ENCODE assay signal across 8 cellular contexts in genomic region chr5:171419663-171420428, GRCh38. TPM values are rescaled to one million over a fixed set of nuclear protein-coding genes. Genes with fewer than 3 reads are reported as not detected.
A peak's percentile ranks its signal among the peaks of the same experiment; 100 is the strongest.
DNase-seq lines count a peak whose midpoint lies in the region; ATAC-seq, FAIRE-seq and TF ChIP-seq lines count a peak whose summit lies in the region.

No MANE protein-coding gene starts in this region.

- DNase-seq in ELR (ENCODE audit: low read depth) = peak; percentile 47
- peak; percentile 66 for DNase-seq in GM23248
- peak; percentile 16 for DNase-seq in NCI-H510A (lab: John Stamatoyannopoulos, UW)
- no peak for DNase-seq in GM12878 (ENCODE audit: low read depth, low spot score)
- DNase-seq in stimulated activated CD4-positive, alpha-beta T cell treated with anti-CD3 and anti-CD28 coated beads, Interleukin-1b, Interleukin-23, amount 100 ng/mL, for 48 hours = peak; percentile 20
- no peak for DNase-seq in cerebellar nuclear complex (lab: John Stamatoyannopoulos, UW)
- no peak for DNase-seq in SHP77 treated with DMSO at 0.1 percent for 48 hours (lab: John Stamatoyannopoulos, UW)

- FAIRE-seq in GM12878 (lab: Jason Lieb, UNC) = no peak

- CTCF ChIA-PET in GM12878 (lab: Yijun Ruan, JAX) = interaction anchor here (1.2 to 2.3 kb wide), 7 partner anchors 11 to 639 kb away, joined by 3 to 10 read pairs (median 6); no protein-coding TSS in a partner anchor

- no peak for TF ChIP-seq EP300 in GM12878 (IDR thresholded peaks at IDR 0.05; ENCODE audit: borderline replicate concordance in 1 of 2, control insufficient read depth in 1 of 2, low read depth in 2 of 2, low read length in 2 of 2)

- H3K9me3 ChIP-seq in GM23248 (ENCODE audit: low read depth) (no peaks in the 10 kb centered on the region), GM12878 (replicated peaks; ENCODE audit: control insufficient read depth, insufficient read depth, low read length) (no peaks in the 10 kb centered on the region), iPS-20b (ENCODE audit: insufficient read depth, low read depth, low read length) (no peaks in the 10 kb centered on the region)

- no peak overlapping the region for H3K9ac ChIP-seq in GM23248
- no peak overlapping the region for H3K9ac ChIP-seq in GM12878 (ENCODE audit: control insufficient read depth, insufficient read depth, low read length)
- H3K9ac ChIP-seq in iPS-20b (ENCODE audit: low read depth, low read length) = no peak overlapping the region

- intact Hi-C loops in GM12878 (cut with micrococcal nuclease; ENCODE audit: unreplicated experiment) = loop anchor here (5.0 to 10.0 kb wide), 3 partner anchors 185 to 585 kb away; partner anchors contain the start of gene FBXW11

- H3K4me3 ChIP-seq in GM23248 (peak overlapping the region; percentile 63), GM12878 (peak overlapping the region; percentile 55; the same call in 1 of the 2 replicates), iPS-20b (ENCODE audit: low read length) (peak overlapping the region; percentile 71)

- no TSS peak for BruUV-seq in GM12878 (replicated peaks; lab: Mats Ljungman, UMichigan)

- in situ Hi-C loops in GM23248 (cut with MboI) (loop anchor here (10.0 to 25.0 kb wide), 3 partner anchors 417 to 617 kb away; no protein-coding TSS in a partner anchor), GM12878 (cut with MboI) (loop anchor here (5.0 to 25.0 kb wide), 3 partner anchors 487 to 867 kb away; partner anchors contain the start of gene UBTD2)

- RAD21 ChIA-PET in GM12878 (lab: Charles Lee; ENCODE audit: unreplicated experiment) = interaction anchor here (0.6 to 2.1 kb wide), 6 partner anchors 64 to 492 kb away, joined by 3 to 17 read pairs (median 3); no protein-coding TSS in a partner anchor

- no peak overlapping the region for H2AFZ ChIP-seq in GM23248
- no peak overlapping the region for H2AFZ ChIP-seq in GM12878 (ENCODE audit: control insufficient read depth, low read depth, low read length)

- H3K36me3 ChIP-seq in GM23248 (ENCODE audit: low read depth) (no peaks in the 10 kb centered on the region), GM12878 (ENCODE audit: control insufficient read depth in 2 of 2, insufficient read depth in 2 of 2, low read length in 1 of 2) (no peaks in the 10 kb centered on the region; a peak in 1 of 4 replicates), iPS-20b (ENCODE audit: insufficient read depth, low read depth, low read length) (no peaks in the 10 kb centered on the region)

- no peaks in the 10 kb centered on the region for H3K27me3 ChIP-seq in GM23248 (replicated peaks; ENCODE audit: insufficient read depth)
- peaks cover 4 to 5% of the 10 kb centered on the region in 2 experiments; a peak in 3 of 4 replicates for H3K27me3 ChIP-seq in GM12878 (replicated peaks in 1 of 2; ENCODE audit: control insufficient read depth in 2 of 2, insufficient read depth in 2 of 2, low read length in 1 of 2)
- peaks cover 45% of the 10 kb centered on the region for H3K27me3 ChIP-seq in iPS-20b (ENCODE audit: insufficient read depth, low read length)

- TF ChIP-seq RAD21 in GM12878 (IDR thresholded peaks at IDR 0.05; ENCODE audit: insufficient read depth, low read depth, low read length) = no peak

- H4K20me1 ChIP-seq in GM23248 (ENCODE audit: insufficient read depth) = no peaks in the 10 kb centered on the region; the same call in 1 of the 2 replicates
- H4K20me1 ChIP-seq in GM12878 (ENCODE audit: control insufficient read depth, insufficient read depth) = no peaks in the 10 kb centered on the region

- H3K27ac ChIP-seq in GM23248 (no peak overlapping the region), GM12878 (ENCODE audit: control insufficient read depth, insufficient read depth) (no peak overlapping the region), iPS-20b (ENCODE audit: low read length) (no peak overlapping the region)

- no peak for TF ChIP-seq POLR2A in GM12878 (IDR thresholded peaks at IDR 0.05; ENCODE audit: low read depth, low read length)

- H3K4me2 ChIP-seq in GM23248 (ENCODE audit: unreplicated experiment) (peak overlapping the region; percentile 75), GM12878 (ENCODE audit: control insufficient read depth, insufficient read depth) (peak overlapping the region; percentile 75)

- POLR2A ChIA-PET in GM12878 (lab: Charles Lee) = no interaction called here

- H3K79me2 ChIP-seq in GM23248 (ENCODE audit: insufficient read depth) = no peaks in the 10 kb centered on the region
- no peaks in the 10 kb centered on the region for H3K79me2 ChIP-seq in GM12878 (ENCODE audit: control insufficient read depth, insufficient read depth, low read length)

- H3K4me1 ChIP-seq in GM23248 (ENCODE audit: insufficient read depth) (0 out of 2 replicates have a peak, but pooled peaks cover 6% of the 10 kb centered on the region), GM12878 (ENCODE audit: control insufficient read depth, insufficient read depth, low read length) (peaks cover 7% of the 10 kb centered on the region), iPS-20b (ENCODE audit: insufficient read depth, low read length) (peaks cover 5% of the 10 kb centered on the region)

- SMC1A ChIA-PET in GM12878 (lab: Charles Lee; ENCODE audit: uncharacterized antibody, unreplicated experiment) = interaction anchor here (0.9 to 1.9 kb wide), 4 partner anchors 479 to 587 kb away, joined by 3 to 11 read pairs (median 4); partner anchors contain the start of gene FBXW11

- H3F3A ChIP-seq in GM23248 (ENCODE audit: insufficient read depth) = peaks cover 37% of the 10 kb centered on the region

- 2 to 3% methylated on average over 69 to 96 of the region's 99 CpGs for WGBS in GM23248 (ENCODE audit: low coverage in 1 of 2, low lambda C conversion rate in 2 of 2, missing lambda C conversion rate in 2 of 2), 2 experiments
- 6% methylated on average over 37 of the region's 99 CpGs for WGBS in GM12878 (ENCODE audit: insufficient coverage, insufficient replicate concordance, low lambda C conversion rate, missing lambda C conversion rate)

- no peak for TF ChIP-seq CTCF in GM12878 (IDR thresholded peaks at IDR 0.05 in 2 of 3, conservative IDR thresholded peaks at IDR 0.05 in 1 of 3; ENCODE audit: control insufficient read depth in 2 of 3, extremely low read depth in 1 of 3, insufficient read depth in 1 of 3, low read depth in 3 of 3, low read length in 3 of 3)

- H3K9me2 ChIP-seq in GM23248 (ENCODE audit: insufficient read depth) = no peaks in the 10 kb centered on the region

- ATAC-seq in GM12878 = peak; percentile 19

TF ChIP-seq in GM12878, 131 proteins besides CTCF, POLR2A, EP300 and RAD21:
- TF ChIP-seq SUZ12 (IDR thresholded peaks at IDR 0.05; ENCODE audit: unreplicated experiment) = peak; percentile 22
- peak; percentile 48; the same call in 1 of the 2 replicates for TF ChIP-seq NR2F1 (conservative IDR thresholded peaks at IDR 0.05)
- TF ChIP-seq IKZF1 (conservative IDR thresholded peaks at IDR 0.05) = peak; percentile 51; the same call in 1 of the 2 replicates
- no peak for TF ChIP-seq SIX5 (IDR thresholded peaks at IDR 0.05; ENCODE audit: low read depth, low read length, severe bottlenecking)
- TF ChIP-seq DPF2 (IDR thresholded peaks at IDR 0.05) = 0 out of 2 replicates have a peak, but pooled peaks have one; percentile 32

RNA-seq across cellular contexts. Expression of gene FGF18, which starts 0.4 kb away (rescaled TPM):
- not detected in 2 replicates for total RNA-seq in GM23248 (2014; rRNA removed; shearing (Covaris generic))
- polyA plus RNA-seq in GM23248 (2016; fragmentation: Nextera tagmentation; extraction: Ambion mirVana) (0.09 TPM in 2 replicates), GM12878 (2011; rRNA removed) (0.03 TPM in 1 of 2 replicates, not detected in the other), GM12878 (2014; fragmentation: Illumina TruSeq; extraction: Trizol) (not detected in 2 replicates), GM12878 (2014; fragmentation: Nextera tagmentation; extraction: Ambion mirVana) (not detected), GM12878 (2014; rRNA removed) (0.09 TPM in 1 of 2 replicates, not detected in the other), GM12878 (2016; fragmentation: Nextera tagmentation; extraction: Ambion mirVana) (under 1 TPM in 1 of 2 experiments, not detected in 1; 0.10 TPM)
- total RNA-seq in GM12878 (2013; cell fraction: nucleolus; rRNA removed) = not detected in 2 replicates
- total RNA-seq in GM12878 (2014; rRNA removed) (0.06 and 0.11 TPM in 2 replicates), GM12878 (2014; rRNA removed; fragmentation: Illumina TruSeq; extraction: Trizol) (0.04 TPM in 1 of 2 replicates, not detected in the other), GM12878 (2021) (not detected in 2 replicates)
- not detected for polyA plus RNA-seq in GM12878 (2011; ENCODE audit: low read depth)
- 0.03 TPM in 1 of 2 replicates, not detected in the other for polyA plus RNA-seq in GM12878 (2011; cell fraction: cytosol; rRNA removed)
- polyA plus RNA-seq in GM12878 (2011; cell fraction: nucleus; rRNA removed) = 0.09 TPM in 2 replicates
- polyA plus RNA-seq in GM12878 (2012) = 0.07 TPM in 1 of 2 replicates, not detected in the other
- polyA minus RNA-seq in GM12878 (2011; rRNA and poly(A)+ RNA removed) = not detected in 2 replicates
- not detected in 2 replicates for polyA minus RNA-seq in GM12878 (2011; cell fraction: cytosol; rRNA and poly(A)+ RNA removed)
- not detected in 2 replicates for polyA minus RNA-seq in GM12878 (2011; cell fraction: nucleus; rRNA and poly(A)+ RNA removed)

RNA-seq across cellular contexts. Expression of gene NPM1, which starts 32.2 kb away (rescaled TPM):
- total RNA-seq in GM23248 (2014; rRNA removed; shearing (Covaris generic)) = 683 and 757 TPM in 2 replicates
- 566 and 584 TPM in 2 replicates for polyA plus RNA-seq in GM23248 (2016; fragmentation: Nextera tagmentation; extraction: Ambion mirVana)
- 425 and 430 TPM in 2 replicates for total RNA-seq in GM12878 (2013; cell fraction: nucleolus; rRNA removed)
- 2,837 and 2,926 TPM in 2 replicates for total RNA-seq in GM12878 (2014; rRNA removed)
- total RNA-seq in GM12878 (2014; rRNA removed; fragmentation: Illumina TruSeq; extraction: Trizol) = 5,396 and 5,466 TPM in 2 replicates
- total RNA-seq in GM12878 (2021) = 2,607 and 2,609 TPM in 2 replicates
- 1,342 TPM for polyA plus RNA-seq in GM12878 (2011; ENCODE audit: low read depth)
- polyA plus RNA-seq in GM12878 (2011; rRNA removed) = 2,896 and 3,056 TPM in 2 replicates
- polyA plus RNA-seq in GM12878 (2011; cell fraction: cytosol; rRNA removed) = 3,501 and 4,381 TPM in 2 replicates
- 735 and 1,933 TPM in 2 replicates for polyA plus RNA-seq in GM12878 (2011; cell fraction: nucleus; rRNA removed)
- polyA plus RNA-seq in GM12878 (2012) = 4,384 and 5,105 TPM in 2 replicates
- polyA plus RNA-seq in GM12878 (2014; fragmentation: Illumina TruSeq; extraction: Trizol) = 4,943 and 8,358 TPM in 2 replicates
- 1,000 to 10,000 TPM; 3,742 to 5,105 TPM for polyA plus RNA-seq in GM12878 (2014; fragmentation: Nextera tagmentation; extraction: Ambion mirVana)
- 2,295 and 2,497 TPM in 2 replicates for polyA plus RNA-seq in GM12878 (2014; rRNA removed)
- 1,000 to 10,000 TPM; 1,843 to 2,046 TPM for polyA plus RNA-seq in GM12878 (2016; fragmentation: Nextera tagmentation; extraction: Ambion mirVana)
- 1,162 and 2,005 TPM in 2 replicates for polyA minus RNA-seq in GM12878 (2011; rRNA and poly(A)+ RNA removed)
- polyA minus RNA-seq in GM12878 (2011; cell fraction: cytosol; rRNA and poly(A)+ RNA removed) = 2,291 and 2,774 TPM in 2 replicates
- polyA minus RNA-seq in GM12878 (2011; cell fraction: nucleus; rRNA and poly(A)+ RNA removed) = 272 and 485 TPM in 2 replicates

Comparison
In these comparisons a context has a peak if more than half of its experiments do, and no peak if none do; other contexts are left out.
1. DNase-seq: peak in ELR (single experiment), GM23248 (single experiment), NCI-H510A (single experiment) and stimulated activated CD4-positive, alpha-beta T cell treated with anti-CD3 and anti-CD28 coated beads, Interleukin-1b, Interleukin-23, amount 100 ng/mL, for 48 hours (single experiment); none in GM12878 (single experiment), cerebellar nuclear complex (0 of 2) and SHP77 treated with DMSO at 0.1 percent for 48 hours (single experiment).
2. Peak in every context shown above with its lines, with median percentiles within 50 percentile points of each other: H3K4me3 ChIP-seq.